Comparison of ENCODE assay signal across 38 cellular contexts in genomic region chr1:11903210-11903609, GRCh38. TPM values are rescaled to one million over a fixed set of nuclear protein-coding genes. Genes with fewer than 3 reads are reported as not detected.
"Had no signal": no experiment of that assay in that cellular context is flagged by ENCODE, and none has a peak within 500 bp of the region (broad histone marks: within the 10 kb centered on the region; RNA-seq: fewer than 3 reads in every experiment).

No MANE protein-coding gene starts in this region.

- H3K4me3 ChIP-seq: adrenal gland, ascending aorta, body of pancreas, breast epithelium, cardiac muscle cell had no signal

- H3K36me3 ChIP-seq: adrenal gland, ascending aorta, brain microvascular endothelial cell, breast epithelium, cardiac muscle cell had no signal

- FAIRE-seq: astrocyte, bronchial epithelial cell had no signal

- ATAC-seq: activated naive CD4-positive, alpha-beta T cell treated with anti-CD3 and anti-CD28 coated beads, Interleukin-2, amount 50 U/mL, for 72 hours; activated naive CD8-positive, alpha-beta T cell treated with anti-CD3 and anti-CD28 coated beads, Interleukin-2, amount 50 U/mL, for 24 hours; activated T-cell treated with anti-CD3 and anti-CD28 coated beads, Interleukin-2, amount 50 U/mL, for 4 hours; activated T-cell treated with anti-CD3 and anti-CD28 coated beads, Interleukin-2, amount 50 U/mL, for 72 hours; activated T-helper 17 cell treated with anti-CD3 and anti-CD28 coated beads, Interleukin-2, amount 50 U/mL, for 72 hours; body of pancreas had no signal

- H3K27ac ChIP-seq: adrenal gland, ascending aorta, body of pancreas, brain microvascular endothelial cell, breast epithelium, cardiac muscle cell had no signal

- H3K9me3 ChIP-seq: adrenal gland, ascending aorta, body of pancreas, breast epithelium had no signal

- H3K4me1 ChIP-seq: adrenal gland, ascending aorta, body of pancreas, breast epithelium had no signal

- DNase-seq: activated effector memory CD4-positive, alpha-beta T cell treated with anti-CD3 and anti-CD28 coated beads, Interleukin-2, amount 50 U/mL, for 16 hours; activated effector memory CD4-positive, alpha-beta T cell treated with Interleukin-2 at 50 U/mL for 16 hours; activated gamma-delta T cell; activated gamma-delta T cell treated with Interleukin-2 at 50 U/mL for 16 hours; activated naive CD4-positive, alpha-beta T cell; activated naive CD4-positive, alpha-beta T cell treated with anti-CD3 and anti-CD28 coated beads for 36 hours; activated naive CD4-positive, alpha-beta T cell treated with anti-CD3 and anti-CD28 coated beads, Interleukin-2, amount 10 ng/mL, durations not matched to agents 7 days and 5 days; activated naive CD4-positive, alpha-beta T cell treated with anti-CD3 and anti-CD28 coated beads, Interleukin-2, amount 50 U/mL, for 16 hours; activated naive CD4-positive, alpha-beta T cell treated with Interleukin-2 at 50 U/mL for 16 hours; activated naive CD8-positive, alpha-beta T cell treated with anti-CD3 and anti-CD28 coated beads for 36 hours; activated naive CD8-positive, alpha-beta T cell treated with anti-CD3 and anti-CD28 coated beads, Interleukin-2, amount 10 ng/mL, durations not matched to agents 7 days and 5 days; activated naive CD8-positive, alpha-beta T cell treated with anti-CD3 and anti-CD28 coated beads, Interleukin-2, amount 50 U/mL, for 24 hours; activated T-cell treated with anti-CD3 and anti-CD28 coated beads, Interleukin-2, amount 50 U/mL, for 1 hour; activated T-cell treated with anti-CD3 and anti-CD28 coated beads, Interleukin-2, amount 50 U/mL, for 24 hours; activated T-cell treated with anti-CD3 and anti-CD28 coated beads, Interleukin-2, amount 50 U/mL, for 4 hours; activated T-cell treated with anti-CD3 and anti-CD28 coated beads, Interleukin-2, amount 50 U/mL, for 48 hours; activated T-cell treated with anti-CD3 and anti-CD28 coated beads, Interleukin-2, amount 50 U/mL, for 72 hours; adrenal gland; amniotic stem cell; amygdala; anterior cingulate cortex; aorta; body of pancreas; brain microvascular endothelial cell; caudate nucleus; central memory CD4-positive, alpha-beta T cell; cerebellar nuclear complex had no signal

RNA-seq across cellular contexts. Expression of gene NPPB, which starts 44.5 kb away (rescaled TPM):
- total RNA-seq: activated naive CD4-positive, alpha-beta T cell treated with anti-CD3 and anti-CD28 coated beads for 36 hours; activated naive CD4-positive, alpha-beta T cell treated with anti-CD3 and anti-CD28 coated beads, Interleukin-2, amount 50 U/mL, for 72 hours; activated naive CD8-positive, alpha-beta T cell treated with anti-CD3 and anti-CD28 coated beads for 36 hours; activated naive CD8-positive, alpha-beta T cell treated with anti-CD3 and anti-CD28 coated beads, Interleukin-2, amount 10 ng/mL, durations not matched to agents 7 days and 5 days; activated T-cell treated with anti-CD3 and anti-CD28 coated beads, Interleukin-2, amount 50 U/mL, for 4 hours; activated T-cell treated with anti-CD3 and anti-CD28 coated beads, Interleukin-2, amount 50 U/mL, for 72 hours; activated T-helper 1 cell treated with anti-CD3 and anti-CD28 coated beads, Interleukin-12 subunit alpha, Interleukin-12 subunit beta, Interleukin-2, Interleukin-4 antibody, amounts not matched to agents 30 ng/mL and 10 ng/mL and 1 ng/mL, durations not matched to agents 14 hours and 24 hours and 36 hours; activated T-helper 17 cell treated with anti-CD3 and anti-CD28 coated beads, Interleukin-2, amount 50 U/mL, for 72 hours; activated T-helper 2 cell treated with anti-CD3 and anti-CD28 coated beads, Interferon-gamma antibody, Interleukin-2, Interleukin-4, amounts not matched to agents 10 μg/mL and 5 μg/mL and 100 μg/mL, durations not matched to agents 14 hours and 24 hours and 36 hours; adrenal gland; aorta; ascending aorta; body of pancreas; breast epithelium; bronchial epithelial cell; cerebellum; chondrocyte had no signal

RNA-seq across cellular contexts. Expression of gene NPPA, which starts 55.6 kb away (rescaled TPM):
- total RNA-seq: activated naive CD4-positive, alpha-beta T cell treated with anti-CD3 and anti-CD28 coated beads for 36 hours; activated naive CD4-positive, alpha-beta T cell treated with anti-CD3 and anti-CD28 coated beads, Interleukin-2, amount 50 U/mL, for 72 hours; activated naive CD8-positive, alpha-beta T cell treated with anti-CD3 and anti-CD28 coated beads for 36 hours; activated naive CD8-positive, alpha-beta T cell treated with anti-CD3 and anti-CD28 coated beads, Interleukin-2, amount 10 ng/mL, durations not matched to agents 7 days and 5 days; activated T-cell treated with anti-CD3 and anti-CD28 coated beads, Interleukin-2, amount 50 U/mL, for 4 hours; activated T-cell treated with anti-CD3 and anti-CD28 coated beads, Interleukin-2, amount 50 U/mL, for 72 hours; activated T-helper 1 cell treated with anti-CD3 and anti-CD28 coated beads, Interleukin-12 subunit alpha, Interleukin-12 subunit beta, Interleukin-2, Interleukin-4 antibody, amounts not matched to agents 30 ng/mL and 10 ng/mL and 1 ng/mL, durations not matched to agents 14 hours and 24 hours and 36 hours; activated T-helper 17 cell treated with anti-CD3 and anti-CD28 coated beads, Interleukin-2, amount 50 U/mL, for 72 hours; activated T-helper 2 cell treated with anti-CD3 and anti-CD28 coated beads, Interferon-gamma antibody, Interleukin-2, Interleukin-4, amounts not matched to agents 10 μg/mL and 5 μg/mL and 100 μg/mL, durations not matched to agents 14 hours and 24 hours and 36 hours; adrenal gland; ascending aorta; astrocyte; bronchial epithelial cell; chondrocyte had no signal
